26 cellular contexts compared by ENCODE assay signal in the genomic region with DNA sequence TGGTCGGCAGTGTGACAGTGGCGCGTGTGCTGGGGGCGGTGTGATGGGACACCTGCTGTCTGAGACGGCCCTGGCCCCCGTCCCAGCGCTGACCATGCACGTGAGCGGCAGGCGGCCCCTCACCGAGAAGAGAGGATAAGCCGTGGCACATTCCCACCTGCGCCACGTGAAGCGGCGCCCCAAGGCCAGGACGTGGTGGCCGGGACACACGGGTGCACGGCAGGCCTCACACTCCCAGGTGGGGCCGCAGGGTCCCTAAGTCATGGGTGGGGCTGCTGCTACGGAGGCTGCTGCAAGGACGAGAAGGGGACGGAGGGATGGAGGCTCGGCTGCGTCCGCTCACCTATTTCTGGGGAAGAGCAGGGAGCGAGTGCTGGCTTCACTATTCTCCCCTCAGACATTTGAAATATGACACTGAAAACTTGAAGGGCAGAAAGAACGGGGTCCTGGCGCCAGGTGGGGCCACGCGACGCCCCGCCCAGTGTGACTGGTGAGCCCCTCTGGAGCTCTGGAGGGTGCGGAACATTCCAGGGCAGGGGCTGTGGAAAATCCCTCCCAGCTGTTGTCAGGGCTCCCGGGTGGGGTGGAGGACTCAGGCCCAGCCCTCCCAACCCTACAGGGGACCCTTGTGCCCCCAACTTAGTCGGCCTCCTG.
"Had no signal": no experiment of that assay in that cellular context is flagged by ENCODE, and none has a peak within 500 bp of the region (broad histone marks: within the 10 kb centered on the region; RNA-seq: fewer than 3 reads in every experiment).

No MANE protein-coding gene starts in this region.

- H3K9me3 ChIP-seq: adrenal gland, SJCRH30 had no signal

- H3K9ac ChIP-seq: KMS-11 had no signal

- H3K36me3 ChIP-seq: adrenal gland, SJCRH30 had no signal

- H3K27me3 ChIP-seq: adrenal gland, SJCRH30 had no signal

- DNase-seq: activated CD4-positive, alpha-beta T cell treated with anti-CD3 and anti-CD28 coated beads for 36 hours; activated CD4-positive, alpha-beta T cell treated with anti-CD3 and anti-CD28 coated beads, Interleukin-2, amount 10 ng/mL, durations not matched to agents 7 days and 5 days; activated CD4-positive, alpha-beta T cell treated with anti-CD3 and anti-CD28 coated beads, Interleukin-2, amount 50 U/mL, for 48 hours; activated CD8-positive, alpha-beta T cell treated with anti-CD3 and anti-CD28 coated beads, Interleukin-2, amount 10 ng/mL, durations not matched to agents 7 days and 5 days; activated gamma-delta T cell treated with Interleukin-2 at 50 U/mL for 16 hours; activated naive CD4-positive, alpha-beta T cell treated with anti-CD3 and anti-CD28 coated beads for 36 hours; activated T-cell treated with anti-CD3 and anti-CD28 coated beads, Interleukin-2, amount 50 U/mL, for 24 hours; anterior cingulate cortex; caudate nucleus; cerebellar nuclear complex; MM.1S; MV-4-11; NCI-H1092; NCI-H1436 treated with DMSO at 0.1 percent for 48 hours; NCI-H1694 treated with DMSO at 0.1 percent for 48 hours; NCI-H2029; NCI-H2107; NCI-H226; NCI-H446 treated with DMSO at 0.1 percent for 48 hours; NCI-H524; SHP77; SJCRH30; T1000 had no signal

- H3K27ac ChIP-seq: adrenal gland, KMS-11, SJCRH30 had no signal

- H3K4me2 ChIP-seq: KMS-11 had no signal

- H3K4me3 ChIP-seq: adrenal gland, SJCRH30, SK-N-MC had no signal
